Comparison of ENCODE assay signal across 11 cellular contexts in genomic region chr3:150739200-150739863, GRCh38. TPM values are rescaled to one million over a fixed set of nuclear protein-coding genes. Genes with fewer than 3 reads are reported as not detected.
DNase-seq lines count a peak whose midpoint lies in the region; ATAC-seq and TF ChIP-seq lines count a peak whose summit lies in the region.
"Had no signal": no experiment of that assay in that cellular context is flagged by ENCODE, and none has a peak within 500 bp of the region (broad histone marks: within the 10 kb centered on the region; RNA-seq: fewer than 3 reads in every experiment).

No MANE protein-coding gene starts in this region.

- TF ChIP-seq EP300 in ovary (IDR thresholded peaks at IDR 0.05): no peak

- H3K27ac ChIP-seq in BLaER1: no peak overlapping the region
- H3K27ac ChIP-seq in adrenal gland: peak overlapping the region; percentile 85 to 91 (median 87)
- no peak overlapping the region for H3K27ac ChIP-seq in ovary
- H3K27ac ChIP-seq: WERI-Rb-1 had no signal

- H3K4me3 ChIP-seq in BLaER1: no peak overlapping the region
- no peak overlapping the region for H3K4me3 ChIP-seq in adrenal gland
- H3K4me3 ChIP-seq in foreskin fibroblast (ENCODE audit: low read depth in 1 of 2, low read length in 2 of 2): no peak overlapping the region
- no peak overlapping the region for H3K4me3 ChIP-seq in ovary
- H3K4me3 ChIP-seq: left lung had no signal

- H3K36me3 ChIP-seq in BLaER1: peaks cover 33% of the 10 kb centered on the region
- peaks cover 0 to 5% of the 10 kb centered on the region in 2 donors for H3K36me3 ChIP-seq in adrenal gland (replicated peaks in 1 of 2)
- H3K36me3 ChIP-seq in ovary: no peaks in the 10 kb centered on the region
- H3K36me3 ChIP-seq: WERI-Rb-1 had no signal

- intact Hi-C loops in adrenal gland (cut with DNase I) (no loop called here), ovary (cut with DNase I) (no loop called here)

- peaks cover 51% of the 10 kb centered on the region for H4K20me1 ChIP-seq in BLaER1

- DNase-seq in adrenal gland (no peak), DMS 273 treated with DMSO at 0.1 percent for 48 hours (lab: John Stamatoyannopoulos, UW) (no peak), foreskin fibroblast (no peak), ovary (no peak), glomerular visceral epithelial cell (ENCODE audit: extremely low spot score) (no peak)
- DNase-seq: left lung, WERI-Rb-1 had no signal

- 37 to 43% (median 39%) methylated on average over 7 of the region's 7 CpGs for WGBS in adrenal gland, 4 donors
- 51 to 57% (median 56%) methylated on average over 7 of the region's 7 CpGs for WGBS in ovary, 3 donors

- no peak overlapping the region for H3K9ac ChIP-seq in BLaER1

- TF ChIP-seq CTCF in adrenal gland (IDR thresholded peaks at IDR 0.05) (no peak), foreskin fibroblast (IDR thresholded peaks at IDR 0.05; ENCODE audit: low read depth, low read length) (no peak), ovary (IDR thresholded peaks at IDR 0.05) (no peak)

- H3K4me2 ChIP-seq in BLaER1: peak overlapping the region; percentile 56; the same call in 1 of the 2 replicates

- peaks cover 74% of the 10 kb centered on the region for H3K4me1 ChIP-seq in BLaER1
- peaks cover 66 to 100% of the 10 kb centered on the region in 2 donors for H3K4me1 ChIP-seq in adrenal gland (replicated peaks in 1 of 2)
- H3K4me1 ChIP-seq in ovary (ENCODE audit: insufficient read depth): peaks cover 26% of the 10 kb centered on the region

- H3K27me3 ChIP-seq in BLaER1 (no peaks in the 10 kb centered on the region), adrenal gland (no peaks in the 10 kb centered on the region), ovary (no peaks in the 10 kb centered on the region)
- H3K27me3 ChIP-seq: left lung had no signal

- H3K9me3 ChIP-seq in BLaER1 (no peaks in the 10 kb centered on the region), adrenal gland (replicated peaks in 1 of 3) (no peaks in the 10 kb centered on the region), ovary (no peaks in the 10 kb centered on the region)
- H3K9me3 ChIP-seq: left lung had no signal

- ATAC-seq in GM19035 (IDR thresholded peaks at IDR 0.05; ENCODE audit: unreplicated experiment) (peak; percentile 37), HG03342 (IDR thresholded peaks at IDR 0.05; ENCODE audit: unreplicated experiment) (peak; percentile 32)
- ATAC-seq: left lung, PC-3 had no signal

- no peak for TF ChIP-seq POLR2A in adrenal gland (IDR thresholded peaks at IDR 0.05)
- no peak for TF ChIP-seq POLR2A in ovary (IDR thresholded peaks at IDR 0.05)

RNA-seq across cellular contexts. Expression of gene SIAH2, which starts 23.6 kb away (rescaled TPM):
- total RNA-seq in adrenal gland: 100 to 1,000 TPM in 6 of 8 donors, 10 to 100 TPM in 2; 59.8 to 216 (median 121) TPM
- polyA plus RNA-seq in adrenal gland: 10 to 100 TPM; 22.1 to 75.6 (median 24.3) TPM
- 10 to 100 TPM; 26.6 to 98.7 (median 37.1) TPM for total RNA-seq in ovary
- polyA plus RNA-seq in ovary: 10 to 100 TPM; 18.0 to 40.7 TPM

RNA-seq across cellular contexts. Expression of gene ERICH6, which starts 35.6 kb away (rescaled TPM):
- total RNA-seq in adrenal gland (under 1 TPM in 3 of 8 donors, not detected in 5; 0.46 to 0.55 (median 0.47) TPM), ovary (1 to 10 TPM in 1 of 7 donors, under 1 TPM in 2, not detected in 4; 0.36 to 1.3 (median 0.51) TPM)
- polyA plus RNA-seq in adrenal gland (not detected), ovary (under 1 TPM in 1 of 2 donors, not detected in 1; 0.04 TPM)
- total RNA-seq: left lung, PC-3 had no signal

Comparison
In these comparisons a context has a peak if more than half of its experiments do, and no peak if none do; other contexts are left out.
1. H3K27ac ChIP-seq: peak in adrenal gland (5 of 5); none in BLaER1 (single experiment) and ovary (0 of 2).